8 cellular contexts compared by ENCODE assay signal in the genomic region with DNA sequence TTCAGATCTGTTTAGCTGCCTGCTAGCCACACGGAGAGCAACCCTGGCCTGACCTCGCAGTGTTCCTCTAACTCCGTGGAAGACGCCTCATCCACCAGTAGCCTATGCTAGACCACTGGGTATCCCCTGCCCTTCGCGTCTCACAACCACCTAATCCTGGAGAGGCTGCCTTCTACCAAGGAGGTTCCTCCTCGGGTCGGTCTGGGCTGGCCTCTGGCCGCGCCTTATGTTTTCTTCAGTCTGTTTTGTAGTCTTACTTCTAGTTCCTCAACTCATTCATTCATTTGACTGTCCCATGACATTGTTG. TPM values are rescaled to one million over a fixed set of nuclear protein-coding genes. Genes with fewer than 3 reads are reported as not detected.
DNase-seq lines count a peak whose midpoint lies in the region; ATAC-seq and TF ChIP-seq lines count a peak whose summit lies in the region.

No MANE protein-coding gene starts in this region.

- no peak for TF ChIP-seq CTCF in esophagus muscularis mucosa (IDR thresholded peaks at IDR 0.05)

- peak overlapping the region; percentile 26 for H3K18ac ChIP-seq in trophoblast cell (ENCODE audit: low read length)

- peak overlapping the region; percentile 77 for H3K9ac ChIP-seq in trophoblast cell (ENCODE audit: low read length)

- intact Hi-C loops in esophagus muscularis mucosa (cut with DNase I), result loop anchor here (2.0 kb wide), 2 partner anchors 32 to 38 kb away; a partner anchor contains a TSS

- H3K23ac ChIP-seq in trophoblast cell (ENCODE audit: low read length), result no peak overlapping the region

- H3K4me2 ChIP-seq in trophoblast cell (ENCODE audit: low read length), result peak overlapping the region; percentile 68

- peak overlapping the region; percentile 49 for H4K12ac ChIP-seq in trophoblast cell (ENCODE audit: low read depth, low read length)

- H2AK5ac ChIP-seq in trophoblast cell (ENCODE audit: low read length), result no peak overlapping the region

- no peak overlapping the region for H2AFZ ChIP-seq in trophoblast cell (ENCODE audit: insufficient read depth, low read length, poor library complexity)

- H2BK12ac ChIP-seq in trophoblast cell (ENCODE audit: low read length), result peak overlapping the region; percentile 1

- ATAC-seq in HG02588 (IDR thresholded peaks at IDR 0.05; ENCODE audit: unreplicated experiment), result no peak

- peak overlapping the region; percentile 1 for H3K4ac ChIP-seq in trophoblast cell (ENCODE audit: low read depth, low read length)

- peak overlapping the region; percentile 25 for H3K14ac ChIP-seq in trophoblast cell (ENCODE audit: low read length)

- H3K4me3 ChIP-seq in GM08714 (ENCODE audit: low read length), result peak overlapping the region; percentile 74; the same call in 1 of the 2 replicates
- H3K4me3 ChIP-seq in SJSA1, result peak overlapping the region; percentile 60
- peak overlapping the region; percentile 72 to 90 (median 86) for H3K4me3 ChIP-seq in esophagus muscularis mucosa
- peak overlapping the region; percentile 34 for H3K4me3 ChIP-seq in trophoblast cell (ENCODE audit: low read depth, low read length)

- H3K79me2 ChIP-seq in trophoblast cell (ENCODE audit: control insufficient read depth, insufficient read depth, low read length, poor library complexity), result peaks cover 14% of the 10 kb centered on the region

- H3K4me1 ChIP-seq in SJSA1 (replicated peaks) (peaks cover 35% of the 10 kb centered on the region), esophagus muscularis mucosa (peaks cover 17 to 56% (median 53%) of the 10 kb centered on the region in 4 donors), trophoblast cell (ENCODE audit: control insufficient read depth in 1 of 2, insufficient read depth in 2 of 2, low read length in 2 of 2) (peaks cover 16 to 24% of the 10 kb centered on the region in 2 experiments)

- DNase-seq in SJSA1 (ENCODE audit: low read depth in 1 of 2, low spot score in 2 of 2) (no peak), esophagus muscularis mucosa (ENCODE audit: extremely low spot score) (no peak), trophoblast cell (peak in 1 of 2 donors; percentile 43), NCI-H2029 treated with DMSO at 0.1 percent for 48 hours (lab: John Stamatoyannopoulos, UW) (no peak), GOT3 (lab: John Stamatoyannopoulos, UW) (no peak)
- DNase-seq in activated effector memory CD4-positive, alpha-beta T cell treated with anti-CD3 and anti-CD28 coated beads, Interleukin-2, amount 50 U/mL, for 16 hours, result no peak

- H4K8ac ChIP-seq in trophoblast cell (ENCODE audit: low read depth, low read length), result peak overlapping the region; percentile 69

- no peaks in the 10 kb centered on the region for H3K27me3 ChIP-seq in SJSA1 (replicated peaks)
- no peaks in the 10 kb centered on the region for H3K27me3 ChIP-seq in esophagus muscularis mucosa
- H3K27me3 ChIP-seq in trophoblast cell (ENCODE audit: insufficient read depth, low read length), result no peaks in the 10 kb centered on the region

- peak overlapping the region; percentile 23 for H2BK5ac ChIP-seq in trophoblast cell (ENCODE audit: low read depth, low read length, poor library complexity)

- H2BK120ac ChIP-seq in trophoblast cell (ENCODE audit: insufficient read depth, low read length, poor library complexity), result peak overlapping the region; percentile 21

- H3K27ac ChIP-seq in SJSA1 (peak overlapping the region; percentile 77; the same call in 1 of the 2 replicates), esophagus muscularis mucosa (replicated peaks in 1 of 4) (peak overlapping the region; percentile 95 to 98 (median 96)), trophoblast cell (ENCODE audit: low read depth, low read length) (peak overlapping the region; percentile 91)

- H3K36me3 ChIP-seq in SJSA1, result peaks cover 37% of the 10 kb centered on the region
- H3K36me3 ChIP-seq in esophagus muscularis mucosa, result peaks cover 9 to 34% (median 26%) of the 10 kb centered on the region in 4 donors
- H3K36me3 ChIP-seq in trophoblast cell (ENCODE audit: control insufficient read depth in 1 of 2, insufficient read depth in 2 of 2, low read length in 2 of 2), result peaks cover 7% of the 10 kb centered on the region in 2 experiments

- H3K79me1 ChIP-seq in trophoblast cell (ENCODE audit: low read length), result peaks cover 20% of the 10 kb centered on the region

- no peaks in the 10 kb centered on the region for H3K9me3 ChIP-seq in SJSA1 (replicated peaks)
- H3K9me3 ChIP-seq in esophagus muscularis mucosa, result no peaks in the 10 kb centered on the region
- H3K9me3 ChIP-seq in trophoblast cell (ENCODE audit: insufficient read depth, low read depth, low read length), result no peaks in the 10 kb centered on the region

- no peak for TF ChIP-seq POLR2A in esophagus muscularis mucosa (IDR thresholded peaks at IDR 0.05; ENCODE audit: low read depth)

- no peak for TF ChIP-seq EP300 in esophagus muscularis mucosa (IDR thresholded peaks at IDR 0.05)

- 7% methylated on average over 9 of the region's 10 CpGs for WGBS in esophagus muscularis mucosa
- WGBS in trophoblast cell (ENCODE audit: extremely low coverage, insufficient coverage, insufficient read length), result no CpG with 5 or more reads among the region's 10 CpGs

- H4K91ac ChIP-seq in trophoblast cell (ENCODE audit: low read depth, low read length), result peak overlapping the region; percentile 56

RNA-seq across cellular contexts. Expression of a gene that starts 1.6 kb away (rescaled TPM):
- 823 and 1,421 TPM in 2 replicates for total RNA-seq in SJSA1 (2014; rRNA removed; shearing (Covaris generic))
- total RNA-seq in esophagus muscularis mucosa, result over 10,000 TPM in 3 of 4 donors, 1,000 to 10,000 TPM in 1; 8,856 to 14,576 (median 12,022) TPM
- 307 and 309 TPM in 2 replicates for polyA plus RNA-seq in trophoblast cell (2013)

RNA-seq across cellular contexts. Expression of a gene that starts 17.6 kb away (rescaled TPM):
- not detected in 2 replicates for total RNA-seq in SJSA1 (2014; rRNA removed; shearing (Covaris generic))
- 1 to 10 TPM in 1 of 4 donors, not detected in 3; 2.2 TPM for total RNA-seq in esophagus muscularis mucosa
- 0.53 and 0.75 TPM in 2 replicates for polyA plus RNA-seq in trophoblast cell (2013)

RNA-seq across cellular contexts. Expression of a gene that starts 26.3 kb away (rescaled TPM):
- 0.41 and 1.9 TPM in 2 replicates for total RNA-seq in SJSA1 (2014; rRNA removed; shearing (Covaris generic))
- 1 to 10 TPM; 1.3 to 3.3 (median 1.7) TPM for total RNA-seq in esophagus muscularis mucosa
- polyA plus RNA-seq in trophoblast cell (2013), result 6.7 and 7.0 TPM in 2 replicates

RNA-seq across cellular contexts. Expression of a gene that starts 33.2 kb away (rescaled TPM):
- 2.8 and 7.9 TPM in 2 replicates for total RNA-seq in SJSA1 (2014; rRNA removed; shearing (Covaris generic))
- total RNA-seq in esophagus muscularis mucosa, result 100 to 1,000 TPM in 2 of 4 donors, 10 to 100 TPM in 2; 68.4 to 117 (median 104) TPM
- 10.1 and 10.2 TPM in 2 replicates for polyA plus RNA-seq in trophoblast cell (2013)

RNA-seq across cellular contexts. Expression of a gene that starts 33.5 kb away (rescaled TPM):
- 432 and 826 TPM in 2 replicates for total RNA-seq in SJSA1 (2014; rRNA removed; shearing (Covaris generic))
- total RNA-seq in esophagus muscularis mucosa, result 1,000 to 10,000 TPM; 1,899 to 6,162 (median 2,510) TPM
- 3.3 and 5.7 TPM in 2 replicates for polyA plus RNA-seq in trophoblast cell (2013)

Comparison
In these comparisons a context has a peak if more than half of its experiments do, and no peak if none do; other contexts are left out.
1. H3K4me3 ChIP-seq: peak in every context shown above with its lines; median percentile 86 in esophagus muscularis mucosa; 74 in GM08714; 60 in SJSA1; 34 in trophoblast cell.